Comparison of ENCODE assay signal across 9 cellular contexts in the genomic region with DNA sequence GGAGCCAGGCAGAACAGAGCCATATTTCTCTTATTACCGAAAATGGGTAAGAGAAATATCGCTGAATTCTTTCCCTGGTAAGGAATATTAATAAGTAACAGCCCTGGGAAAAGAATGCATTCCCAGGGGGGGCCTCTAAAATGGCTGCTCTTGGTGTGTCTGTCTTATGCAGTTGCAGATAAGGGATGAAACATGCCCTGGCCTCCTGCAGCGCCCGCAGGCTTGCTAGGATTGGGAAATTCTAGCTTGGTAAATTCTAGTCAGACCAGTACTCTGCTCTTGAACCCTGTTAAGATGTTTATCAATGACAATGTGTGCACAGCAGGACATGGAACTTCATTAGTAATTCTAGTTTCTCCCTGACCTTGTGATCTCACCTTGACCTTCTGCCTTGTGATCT. TPM values are rescaled to one million over a fixed set of nuclear protein-coding genes. Genes with fewer than 3 reads are reported as not detected.
"Had no signal": no experiment of that assay in that cellular context is flagged by ENCODE, and none has a peak within 500 bp of the region (broad histone marks: within the 10 kb centered on the region; RNA-seq: fewer than 3 reads in every experiment).

No MANE protein-coding gene starts in this region.

RNA-seq across cellular contexts. Expression of gene DDC, which starts 18.1 kb away (rescaled TPM):
- total RNA-seq: LHCN-M2, NCI-H460, OCI-LY7, PC-9, Right ventricle myocardium inferior, RPMI7951, SJCRH30, SK-MEL-5, T-cell had no signal
